ENCODE assay signal across 1 cellular context in genomic region chr5:41891066-41891707, GRCh38.
A peak's percentile ranks its signal among the peaks of the same experiment; 100 is the strongest.
TF ChIP-seq lines count a peak whose summit lies in the region.

No MANE protein-coding gene starts in this region.

TF ChIP-seq in GM12878, 131 proteins besides CTCF, POLR2A, EP300 and RAD21:
- TF ChIP-seq TCF3 (IDR thresholded peaks at IDR 0.05; ENCODE audit: borderline replicate concordance, insufficient read depth, low read depth, low read length): no peak
- TF ChIP-seq RBBP5 (conservative IDR thresholded peaks at IDR 0.05): no peak
- TF ChIP-seq JUNB (IDR thresholded peaks at IDR 0.05): peak; percentile 79
- no peak for TF ChIP-seq IRF5 (IDR thresholded peaks at IDR 0.05; ENCODE audit: borderline replicate concordance)
- no peak for TF ChIP-seq CHD2 (IDR thresholded peaks at IDR 0.05; ENCODE audit: borderline replicate concordance, low read depth, low read length)
- no peak for TF ChIP-seq NR2F1 (conservative IDR thresholded peaks at IDR 0.05)
- TF ChIP-seq ZBED1 (IDR thresholded peaks at IDR 0.05; ENCODE audit: borderline replicate concordance): no peak
- no peak for TF ChIP-seq IKZF2 (IDR thresholded peaks at IDR 0.05)
- TF ChIP-seq BHLHE40 (IDR thresholded peaks at IDR 0.05; ENCODE audit: borderline replicate concordance in 1 of 2, low read depth in 2 of 2, low read length in 1 of 2): peak in 1 of 2 experiments; percentile 36; a peak in 2 of 4 replicates
- no peak for TF ChIP-seq CHD1 (IDR thresholded peaks at IDR 0.05; ENCODE audit: low read depth, low read length)
- no peak for TF ChIP-seq CBX5 (IDR thresholded peaks at IDR 0.05; ENCODE audit: low read depth)
- TF ChIP-seq RUNX3 (IDR thresholded peaks at IDR 0.05; ENCODE audit: low read length): peak; percentile 48; the same call in 1 of the 2 replicates
- no peak for TF ChIP-seq BCLAF1 (IDR thresholded peaks at IDR 0.05)
- no peak for TF ChIP-seq FOXM1 (IDR thresholded peaks at IDR 0.05; ENCODE audit: low read depth, low read length)
- TF ChIP-seq TCF7 (IDR thresholded peaks at IDR 0.05; ENCODE audit: borderline replicate concordance): peak; percentile 70; the same call in 1 of the 2 replicates
- TF ChIP-seq EZH2 (IDR thresholded peaks at IDR 0.05; ENCODE audit: borderline replicate concordance, control insufficient read depth, low read depth, low read length): no peak
- TF ChIP-seq CHD4 (IDR thresholded peaks at IDR 0.05): no peak
- no peak for TF ChIP-seq MLLT1 (IDR thresholded peaks at IDR 0.05)
- TF ChIP-seq BCL3 (IDR thresholded peaks at IDR 0.05; ENCODE audit: borderline replicate concordance, insufficient read depth, low read depth, low read length, poor library complexity, severe bottlenecking): no peak
- peak; percentile 17; the same call in 1 of the 2 replicates for TF ChIP-seq IRF4 (IDR thresholded peaks at IDR 0.05; ENCODE audit: low read depth, low read length)
